ENCODE assay signal across 1 cellular context in genomic region chr17:35942588-35943186, GRCh38.
TF ChIP-seq lines count a peak whose summit lies in the region.

No MANE protein-coding gene starts in this region.

TF ChIP-seq in K562, 482 proteins besides CTCF, POLR2A, EP300 and RAD21 (continued from another document and continues in another):
- TF ChIP-seq FOXP4 (CRISPR knock-in tag; IDR thresholded peaks at IDR 0.05; ENCODE audit: borderline replicate concordance) (no peak), ZC3H8 (IDR thresholded peaks at IDR 0.05) (no peak), CHD4 (IDR thresholded peaks at IDR 0.05; ENCODE audit: insufficient read depth, insufficient replicate concordance, low read depth, low read length, poor library complexity, severe bottlenecking) (no peak), MAFK (IDR thresholded peaks at IDR 0.05; ENCODE audit: low read length) (no peak), NCOR1 (IDR thresholded peaks at IDR 0.05) (peak; percentile 84), TCF3 (CRISPR knock-in tag; IDR thresholded peaks at IDR 0.05) (peak; percentile 70), NCOA2 (IDR thresholded peaks at IDR 0.05; ENCODE audit: partially characterized antibody in 2 of 2) (no peak), SNIP1 (IDR thresholded peaks at IDR 0.05; ENCODE audit: low read depth) (no peak), PHF21A (IDR thresholded peaks at IDR 0.05; ENCODE audit: borderline replicate concordance, low read depth) (no peak), SRF (CRISPR knock-in tag; IDR thresholded peaks at IDR 0.05) (no peak), CXXC5 (CRISPR knock-in tag; IDR thresholded peaks at IDR 0.05) (0 out of 2 replicates have a peak, but pooled peaks have one; percentile 20), ZNF436 (CRISPR knock-in tag; IDR thresholded peaks at IDR 0.05) (no peak), ESRRA (IDR thresholded peaks at IDR 0.05; ENCODE audit: borderline replicate concordance, low read depth) (no peak), PYGO2 (tag; IDR thresholded peaks at IDR 0.05) (no peak), ATF3 (IDR thresholded peaks at IDR 0.05) (no peak), ATF3 (CRISPR knock-in tag; conservative IDR thresholded peaks at IDR 0.05) (no peak), ZNF699 (CRISPR knock-in tag; IDR thresholded peaks at IDR 0.05; ENCODE audit: insufficient replicate concordance) (no peak), RFX7 (CRISPR knock-in tag; IDR thresholded peaks at IDR 0.05) (no peak), KAT8 (IDR thresholded peaks at IDR 0.05; ENCODE audit: low read depth) (no peak), SIX5 (IDR thresholded peaks at IDR 0.05; ENCODE audit: borderline replicate concordance in 1 of 2, insufficient read depth in 1 of 2, low read depth in 1 of 2, low read length in 2 of 2) (no peak), ZBED1 (IDR thresholded peaks at IDR 0.05) (no peak), PTTG1 (tag; IDR thresholded peaks at IDR 0.05; ENCODE audit: low read depth) (no peak), ZNF445 (CRISPR knock-in tag; IDR thresholded peaks at IDR 0.05; ENCODE audit: low read depth) (no peak), BCOR (IDR thresholded peaks at IDR 0.05) (peak; percentile 14; the same call in 1 of the 2 replicates), MCM5 (IDR thresholded peaks at IDR 0.05; ENCODE audit: low read depth) (no peak), NKRF (IDR thresholded peaks at IDR 0.05; ENCODE audit: borderline replicate concordance) (no peak), SOX6 (IDR thresholded peaks at IDR 0.05) (peak; percentile 85), CCAR2 (IDR thresholded peaks at IDR 0.05; ENCODE audit: low read depth, low read length) (no peak), KLF16 (IDR thresholded peaks at IDR 0.05) (0 out of 2 replicates have a peak, but pooled peaks have one; percentile 59), CTBP1 (IDR thresholded peaks at IDR 0.05; ENCODE audit: borderline replicate concordance) (0 out of 2 replicates have a peak, but pooled peaks have one; percentile 32), TCF7L2 (IDR thresholded peaks at IDR 0.05; ENCODE audit: low read depth, low read length) (no peak), ZNF280A (IDR thresholded peaks at IDR 0.05; ENCODE audit: low read depth, partially characterized antibody) (no peak), ZBTB40 (IDR thresholded peaks at IDR 0.05) (no peak), ZBTB40 (CRISPR knock-in tag; IDR thresholded peaks at IDR 0.05) (no peak), MCM3 (IDR thresholded peaks at IDR 0.05) (no peak), EHMT2 (IDR thresholded peaks at IDR 0.05) (no peak), TAL1 (IDR thresholded peaks at IDR 0.05) (peak; percentile 74), ILF3 (IDR thresholded peaks at IDR 0.05; ENCODE audit: borderline replicate concordance) (no peak), ATF7 (IDR thresholded peaks at IDR 0.05) (no peak), NFE2L1 (tag; IDR thresholded peaks at IDR 0.05; ENCODE audit: borderline replicate concordance, low read depth) (no peak), CUX1 (CRISPR knock-in tag; IDR thresholded peaks at IDR 0.05) (no peak), KDM1A (IDR thresholded peaks at IDR 0.05) (peak; percentile 85 to 91), ZNF444 (CRISPR knock-in tag; IDR thresholded peaks at IDR 0.05) (no peak), LEF1 (IDR thresholded peaks at IDR 0.05) (peak; percentile 50; the same call in 1 of the 2 replicates), SAFB2 (IDR thresholded peaks at IDR 0.05; ENCODE audit: borderline replicate concordance, low read depth, low read length, severe bottlenecking) (no peak), DDX20 (tag; IDR thresholded peaks at IDR 0.05; ENCODE audit: low read depth) (no peak), MTA3 (IDR thresholded peaks at IDR 0.05; ENCODE audit: borderline replicate concordance) (no peak)
